8 cellular contexts compared by ENCODE assay signal in the genomic region with DNA sequence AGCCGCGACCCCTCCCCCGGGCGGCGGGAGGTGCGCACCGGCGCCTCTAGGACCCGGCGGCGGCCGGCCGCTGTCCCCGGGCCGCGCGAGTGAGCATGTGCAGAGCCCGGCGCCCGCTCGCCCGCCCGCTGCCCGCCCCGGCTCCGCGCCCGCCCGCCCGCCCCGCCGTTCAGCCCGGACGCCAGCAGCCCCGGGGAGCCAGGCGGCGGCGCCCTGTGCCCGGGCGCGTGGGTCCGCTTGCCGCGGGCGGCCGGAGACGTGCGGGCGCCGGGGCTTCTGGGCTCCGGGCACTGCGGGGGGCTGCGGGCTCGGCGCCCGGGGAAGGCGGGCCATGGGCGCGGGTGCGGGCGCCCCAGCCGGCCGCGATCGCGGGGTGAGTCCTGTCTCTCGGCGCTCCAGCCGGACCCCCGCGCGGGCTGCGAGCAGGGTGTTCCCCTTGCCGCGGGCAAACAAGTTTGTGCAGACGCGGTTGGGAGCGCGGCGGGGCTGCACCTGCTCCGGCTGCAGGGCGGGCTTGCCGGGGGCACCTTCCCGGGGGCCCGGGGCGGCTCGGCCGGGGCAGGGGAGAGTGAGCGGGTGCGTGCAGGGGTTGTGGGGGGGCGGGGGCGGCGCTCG.
DNase-seq lines count a peak whose midpoint lies in the region; ATAC-seq and TF ChIP-seq lines count a peak whose summit lies in the region.

Gene WSCD1 (plus strand): TSS at position 100 of the 615 bp plus-strand sequence. CDS start 10,280 bp downstream, outside the sequence.

- ATAC-seq in HG03196 (IDR thresholded peaks at IDR 0.05; ENCODE audit: unreplicated experiment) (no peak), GM19455 (IDR thresholded peaks at IDR 0.05; ENCODE audit: unreplicated experiment) (no peak)

- DNase-seq in NCI-H2081 (lab: John Stamatoyannopoulos, UW) (peak; percentile 5 to 18), NCI-H2081 treated with DMSO at 0.1 percent for 48 hours (lab: John Stamatoyannopoulos, UW) (no peak), globus pallidus (ENCODE audit: low spot score) (peak; percentile 69), nucleus accumbens (lab: John Stamatoyannopoulos, UW) (peak in 40 of 56 donors; percentile 13 to 80 (median 54)), NCI-H446 treated with DMSO at 0.1 percent for 48 hours (lab: John Stamatoyannopoulos, UW) (no peak)

- TF ChIP-seq CTCF in VCaP (conservative IDR thresholded peaks at IDR 0.05): no peak

- H3K27ac ChIP-seq in VCaP: peak within 1 kb of the TSS; percentile 34; the same call in 1 of the 2 replicates

Comparison
In these comparisons a context has a peak if more than half of its experiments do, and no peak if none do; other contexts are left out.
1. DNase-seq: peak in NCI-H2081 (2 of 2), globus pallidus (single experiment) and nucleus accumbens (40 of 56); none in NCI-H2081 treated with DMSO at 0.1 percent for 48 hours (single experiment) and NCI-H446 treated with DMSO at 0.1 percent for 48 hours (single experiment).